In the genomic region with DNA sequence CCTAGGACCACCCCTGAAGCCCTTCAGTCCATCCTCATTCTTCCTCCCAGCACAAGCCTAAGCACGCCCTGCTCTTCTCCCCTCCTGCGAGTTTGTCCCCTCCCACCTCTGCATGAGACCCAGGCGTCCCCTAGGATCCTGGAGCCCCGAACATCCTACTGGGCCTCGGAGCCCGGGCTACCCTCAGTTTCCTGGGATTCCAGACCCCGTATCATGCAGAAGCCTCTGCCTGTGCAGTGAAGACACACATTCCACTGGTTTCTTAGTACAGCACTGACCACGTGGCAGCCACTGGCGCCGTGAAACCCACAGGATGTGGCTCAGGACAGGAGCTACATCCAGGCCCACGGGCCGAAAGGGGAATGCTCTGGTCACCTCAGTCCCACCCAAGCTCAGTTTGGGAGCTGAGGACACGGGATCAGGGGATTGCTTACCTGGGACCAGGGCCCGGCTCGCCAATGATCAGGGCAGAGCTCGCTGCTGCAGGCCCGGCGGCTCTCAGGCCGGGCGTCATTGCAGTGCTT, we compare ENCODE assay signal across 18 cellular contexts.
"Had no signal": no experiment of that assay in that cellular context is flagged by ENCODE, and none has a peak within 500 bp of the region (broad histone marks: within the 10 kb centered on the region; RNA-seq: fewer than 3 reads in every experiment).

No MANE protein-coding gene starts in this region.

- H3K27ac Mint-ChIP-seq: activated B cell treated with CpG ODN at 0.5 μM for 24 hours; activated CD4-positive, alpha-beta T cell treated with anti-CD3 and anti-CD28 coated beads for 36 hours; activated naive CD4-positive, alpha-beta T cell treated with anti-CD3 and anti-CD28 coated beads for 36 hours; activated T-helper 2 cell treated with anti-CD3 and anti-CD28 coated beads, Interferon-gamma antibody, Interleukin-2, Interleukin-4, amounts not matched to agents 10 μg/mL and 5 μg/mL and 100 μg/mL, durations not matched to agents 14 hours and 24 hours and 36 hours; mesothelial cell of epicardium; natural killer cell; stimulated activated effector memory CD8-positive, alpha-beta T cell treated with anti-CD3 and anti-CD28 coated beads, Interleukin-12 subunit alpha, Interleukin-12 subunit beta, amount 100 ng/mL, for 72 hours had no signal

- H3K36me3 Mint-ChIP-seq: natural killer cell; stimulated activated effector memory CD8-positive, alpha-beta T cell treated with anti-CD3 and anti-CD28 coated beads, Interleukin-12 subunit alpha, Interleukin-12 subunit beta, amount 100 ng/mL, for 72 hours had no signal

- H3K4me1 Mint-ChIP-seq: activated B cell treated with CpG ODN at 0.5 μM for 24 hours; activated CD4-positive, alpha-beta T cell treated with anti-CD3 and anti-CD28 coated beads for 36 hours; mesothelial cell of epicardium; natural killer cell; stimulated activated effector memory CD8-positive, alpha-beta T cell treated with anti-CD3 and anti-CD28 coated beads, Interleukin-12 subunit alpha, Interleukin-12 subunit beta, amount 100 ng/mL, for 72 hours had no signal

- H3K27ac ChIP-seq: heart right ventricle, parathyroid adenoma, transverse colon, uterus had no signal

- H3K9me3 ChIP-seq: transverse colon, uterus had no signal

- H3K9me3 Mint-ChIP-seq: activated B cell treated with CpG ODN at 0.5 μM for 24 hours; activated naive CD4-positive, alpha-beta T cell treated with anti-CD3 and anti-CD28 coated beads for 36 hours; activated T-cell treated with anti-CD3 and anti-CD28 coated beads, Interleukin-2, amount 50 U/mL, for 4 hours; stimulated activated effector memory CD8-positive, alpha-beta T cell treated with anti-CD3 and anti-CD28 coated beads, Interleukin-12 subunit alpha, Interleukin-12 subunit beta, amount 100 ng/mL, for 72 hours had no signal

- H3K4me3 Mint-ChIP-seq: activated B cell treated with CpG ODN at 0.5 μM for 24 hours; activated CD4-positive, alpha-beta T cell treated with anti-CD3 and anti-CD28 coated beads for 36 hours; activated naive CD4-positive, alpha-beta T cell treated with anti-CD3 and anti-CD28 coated beads for 36 hours; activated T-cell treated with anti-CD3 and anti-CD28 coated beads, Interleukin-2, amount 50 U/mL, for 4 hours; mesothelial cell of epicardium; natural killer cell; stimulated activated effector memory CD8-positive, alpha-beta T cell treated with anti-CD3 and anti-CD28 coated beads, Interleukin-12 subunit alpha, Interleukin-12 subunit beta, amount 100 ng/mL, for 72 hours had no signal

- H3K4me3 ChIP-seq: heart right ventricle, transverse colon, uterus had no signal

- H3K27me3 ChIP-seq: heart right ventricle, transverse colon, uterus had no signal

- DNase-seq: activated B cell treated with CpG ODN at 0.5 μM for 24 hours; activated CD4-positive, alpha-beta T cell treated with anti-CD3 and anti-CD28 coated beads for 36 hours; activated CD4-positive, alpha-beta T cell treated with anti-CD3 and anti-CD28 coated beads, Interleukin-2, amount 50 U/mL, for 4 hours; activated naive CD4-positive, alpha-beta T cell treated with anti-CD3 and anti-CD28 coated beads for 36 hours; activated T-cell treated with anti-CD3 and anti-CD28 coated beads, Interleukin-2, amount 50 U/mL, for 4 hours; amygdala; cerebellar nuclear complex; heart right ventricle; natural killer cell; small intestine; T1000; transverse colon; uterus had no signal

- H3K36me3 ChIP-seq: transverse colon, uterus had no signal

- ATAC-seq: activated CD4-positive, alpha-beta T cell treated with anti-CD3 and anti-CD28 coated beads for 36 hours; activated T-cell treated with anti-CD3 and anti-CD28 coated beads, Interleukin-2, amount 50 U/mL, for 4 hours; heart right ventricle; natural killer cell; sciatic nerve; stimulated activated effector memory CD8-positive, alpha-beta T cell treated with anti-CD3 and anti-CD28 coated beads, Interleukin-12 subunit alpha, Interleukin-12 subunit beta, amount 100 ng/mL, for 72 hours had no signal

- H3K27me3 Mint-ChIP-seq: activated B cell treated with CpG ODN at 0.5 μM for 24 hours; activated CD4-positive, alpha-beta T cell treated with anti-CD3 and anti-CD28 coated beads for 36 hours had no signal

- H3K4me1 ChIP-seq: heart right ventricle, parathyroid adenoma, transverse colon, uterus had no signal
